Comparison of ENCODE assay signal across 8 cellular contexts in the genomic region with DNA sequence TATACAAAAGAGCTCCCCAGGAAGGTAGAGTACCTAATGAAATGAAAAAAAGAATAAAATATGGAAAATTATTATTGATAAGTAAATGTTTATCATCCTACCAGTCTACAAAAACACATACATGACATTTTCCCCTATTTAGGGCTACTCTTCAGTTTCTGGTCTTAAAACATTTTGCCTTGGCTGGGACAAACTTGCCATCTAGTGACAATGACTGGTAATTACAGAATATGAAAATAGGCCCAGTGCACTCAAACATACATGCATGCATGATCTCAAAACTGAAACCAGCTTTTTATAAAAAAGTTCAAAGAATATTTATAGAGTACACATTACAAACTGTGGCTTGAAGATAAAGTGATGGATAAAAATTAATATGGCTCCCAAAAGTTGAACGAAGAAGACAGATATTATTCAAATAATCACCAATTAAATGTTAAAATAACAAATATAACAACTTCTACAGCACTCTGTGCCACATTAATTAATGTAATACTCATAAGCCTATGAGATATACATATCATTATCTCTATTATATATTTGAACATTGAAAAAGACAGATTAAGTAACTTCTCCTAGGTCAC.
DNase-seq lines count a peak whose midpoint lies in the region; ATAC-seq lines count a peak whose summit lies in the region.

No MANE protein-coding gene starts in this region.

- ATAC-seq in GM19372 (IDR thresholded peaks at IDR 0.05; ENCODE audit: low read depth, unreplicated experiment) (peak; percentile 58), HG03159 (IDR thresholded peaks at IDR 0.05; ENCODE audit: unreplicated experiment) (peak; percentile 78)

- DNase-seq in EL (peak; percentile 63), NCI-H446 treated with DMSO at 0.1 percent for 48 hours (lab: John Stamatoyannopoulos, UW) (peak; percentile 69), amniotic epithelial cell (ENCODE audit: low read depth) (peak; percentile 57), inferior parietal cortex (ENCODE audit: extremely low spot score) (peak; percentile 76), superior temporal gyrus (ENCODE audit: extremely low spot score) (peak; percentile 83), NK-92 (lab: John Stamatoyannopoulos, UW; ENCODE audit: unreplicated experiment) (no peak)
